Comparison of ENCODE assay signal across 9 cellular contexts in genomic region chr5:149062371-149063016, GRCh38. TPM values are rescaled to one million over a fixed set of nuclear protein-coding genes. Genes with fewer than 3 reads are reported as not detected.
DNase-seq lines count a peak whose midpoint lies in the region; ATAC-seq, FAIRE-seq and TF ChIP-seq lines count a peak whose summit lies in the region.
"Had no signal": no experiment of that assay in that cellular context is flagged by ENCODE, and none has a peak within 500 bp of the region (broad histone marks: within the 10 kb centered on the region; RNA-seq: fewer than 3 reads in every experiment).

No MANE protein-coding gene starts in this region.

- TF ChIP-seq CTCF in CD14-positive monocyte (IDR thresholded peaks at IDR 0.05) (no peak), fibroblast of mammary gland (conservative IDR thresholded peaks at IDR 0.05; ENCODE audit: control insufficient read depth, insufficient read depth, low read depth, low read length) (no peak), osteoblast (IDR thresholded peaks at IDR 0.05; ENCODE audit: extremely low read depth, low read depth, low read length) (no peak)

- no peaks in the 10 kb centered on the region for H4K20me1 ChIP-seq in osteoblast (ENCODE audit: insufficient read depth, low read length)

- peaks cover 34% of the 10 kb centered on the region for H3K4me1 Mint-ChIP-seq in CD14-positive monocyte
- H3K4me1 Mint-ChIP-seq in CD8-positive, alpha-beta memory T cell = no peaks in the 10 kb centered on the region

- CTCF ChIA-PET in CD8-positive, alpha-beta memory T cell (lab: Charles Lee) = no interaction called here

- peak overlapping the region in 1 of 2 donors; percentile 37 for H3K4me3 Mint-ChIP-seq in CD14-positive monocyte
- H3K4me3 Mint-ChIP-seq in CD8-positive, alpha-beta memory T cell = no peak overlapping the region

- POLR2A ChIA-PET in CD8-positive, alpha-beta memory T cell (lab: Charles Lee) = no interaction called here

- no peaks in the 10 kb centered on the region for H3K9me3 ChIP-seq in osteoblast (ENCODE audit: low read depth, low read length)
- no peaks in the 10 kb centered on the region for H3K9me3 ChIP-seq in CD8-positive, alpha-beta memory T cell (ENCODE audit: low read length)

- DNase-seq in CD14-positive monocyte (ENCODE audit: low spot score) = no peak
- peak; percentile 87 for DNase-seq in RCC 7860 (ENCODE audit: low spot score)
- peak; percentile 85 for DNase-seq in fibroblast of mammary gland (ENCODE audit: low read depth)
- peak; percentile 83 for DNase-seq in osteoblast (ENCODE audit: insufficient read length, low spot score, missing footprints)
- DNase-seq in SKM-1 treated with dmso at 0.1 percent for 144 hours (lab: John Stamatoyannopoulos, UW; ENCODE audit: unreplicated experiment) = no peak
- no peak for DNase-seq in CD8-positive, alpha-beta memory T cell
- DNase-seq: stimulated activated naive CD8-positive, alpha-beta T cell treated with anti-CD3 and anti-CD28 coated beads, Interleukin-15, Interleukin-2, amounts not matched to agents 100 U/mL and 50 U/mL, for 24 hours had no signal

- no peaks in the 10 kb centered on the region for H3K79me2 ChIP-seq in osteoblast (ENCODE audit: insufficient read depth, low read length)

- H3K9me3 Mint-ChIP-seq in CD14-positive monocyte = peaks cover 0 to 8% (median 4%) of the 10 kb centered on the region in 7 donors
- peaks cover 0 to 13% (median 4%) of the 10 kb centered on the region in 5 donors for H3K9me3 Mint-ChIP-seq in CD8-positive, alpha-beta memory T cell

- peaks cover 0 to 3% (median 1%) of the 10 kb centered on the region in 3 donors for H3K27me3 Mint-ChIP-seq in CD14-positive monocyte (ENCODE audit: low read depth in 3 of 3)
- H3K27me3 Mint-ChIP-seq in CD8-positive, alpha-beta memory T cell = peaks cover 8 to 36% of the 10 kb centered on the region in 2 donors

- peaks cover 0 to 4% of the 10 kb centered on the region in 2 donors for H3K36me3 Mint-ChIP-seq in CD14-positive monocyte
- peaks cover 0 to 5% (median 2%) of the 10 kb centered on the region in 3 donors for H3K36me3 Mint-ChIP-seq in CD8-positive, alpha-beta memory T cell

- intact Hi-C loops in CD14-positive monocyte (cut with micrococcal nuclease) = no loop called here

- peak; percentile 89 for FAIRE-seq in RCC 7860 (lab: Jason Lieb, UNC)

- peak overlapping the region; percentile 28 for H2AFZ ChIP-seq in osteoblast (ENCODE audit: low read length)

- H3K36me3 ChIP-seq in osteoblast (ENCODE audit: insufficient read depth, low read length) = no peaks in the 10 kb centered on the region
- no peaks in the 10 kb centered on the region for H3K36me3 ChIP-seq in CD8-positive, alpha-beta memory T cell (ENCODE audit: insufficient read depth, low read length)

- no peaks in the 10 kb centered on the region for H3K27me3 ChIP-seq in osteoblast (ENCODE audit: insufficient read depth, low read length)
- H3K27me3 ChIP-seq in CD8-positive, alpha-beta memory T cell (ENCODE audit: insufficient read depth, low read length, poor library complexity, severe bottlenecking) = no peaks in the 10 kb centered on the region

- H3K27ac ChIP-seq in osteoblast (ENCODE audit: low read depth, low read length) = peak overlapping the region; percentile 40
- H3K27ac ChIP-seq in CD8-positive, alpha-beta memory T cell (ENCODE audit: low read depth, low read length) = no peak overlapping the region

- H3K4me3 ChIP-seq in fibroblast of mammary gland (ENCODE audit: control insufficient read depth, low read depth, low read length) (no peak overlapping the region), osteoblast (ENCODE audit: insufficient read depth, low read length) (no peak overlapping the region)
- H3K4me3 ChIP-seq in CD8-positive, alpha-beta memory T cell (ENCODE audit: low read length) = no peak overlapping the region

- H3K27ac Mint-ChIP-seq in CD14-positive monocyte = peak overlapping the region; percentile 37 to 91 (median 60)
- H3K27ac Mint-ChIP-seq in CD8-positive, alpha-beta memory T cell = no peak overlapping the region

- ATAC-seq in HG03457 (IDR thresholded peaks at IDR 0.05; ENCODE audit: unreplicated experiment) (no peak), HG02623 (IDR thresholded peaks at IDR 0.05; ENCODE audit: unreplicated experiment) (no peak)
- ATAC-seq: stimulated activated naive CD8-positive, alpha-beta T cell treated with anti-CD3 and anti-CD28 coated beads, Interleukin-15, Interleukin-2, amounts not matched to agents 100 U/mL and 50 U/mL, for 24 hours had no signal

- H3K4me1 ChIP-seq in osteoblast (ENCODE audit: insufficient read depth, low read length) = peaks cover 15% of the 10 kb centered on the region
- no peaks in the 10 kb centered on the region for H3K4me1 ChIP-seq in CD8-positive, alpha-beta memory T cell (ENCODE audit: insufficient read depth, low read length)

- peak overlapping the region; percentile 13 for H3K4me2 ChIP-seq in osteoblast (ENCODE audit: insufficient read depth, low read length)

RNA-seq across cellular contexts. Expression of gene SH3TC2, which starts 0.4 kb away (rescaled TPM):
- under 1 TPM; 0.14 to 0.30 TPM for polyA plus RNA-seq in CD14-positive monocyte
- 0.59 and 0.72 TPM in 2 replicates for total RNA-seq in osteoblast
- total RNA-seq in CD8-positive, alpha-beta memory T cell = not detected
- polyA plus RNA-seq in CD8-positive, alpha-beta memory T cell = not detected

Comparison
In these comparisons a context has a peak if more than half of its experiments do, and no peak if none do; other contexts are left out.
1. DNase-seq: peak in RCC 7860 (single experiment), fibroblast of mammary gland (single experiment) and osteoblast (single experiment); none in CD14-positive monocyte (single experiment), SKM-1 treated with dmso at 0.1 percent for 144 hours (single experiment) and CD8-positive, alpha-beta memory T cell (0 of 5).
2. H3K27ac Mint-ChIP-seq: peak in CD14-positive monocyte (7 of 7); none in CD8-positive, alpha-beta memory T cell (0 of 8).